Comparison of ENCODE assay signal across 12 cellular contexts in genomic region chr12:46523446-46523845, GRCh38.
DNase-seq lines count a peak whose midpoint lies in the region; ATAC-seq, FAIRE-seq and TF ChIP-seq lines count a peak whose summit lies in the region.
"Had no signal": no experiment of that assay in that cellular context is flagged by ENCODE, and none has a peak within 500 bp of the region (broad histone marks: within the 10 kb centered on the region; RNA-seq: fewer than 3 reads in every experiment).

No MANE protein-coding gene starts in this region.

- peaks cover 4% of the 10 kb centered on the region for H3K36me3 ChIP-seq in skeletal muscle satellite cell (ENCODE audit: insufficient read depth, low read length)

- H3K4me2 ChIP-seq in skeletal muscle satellite cell (ENCODE audit: low read length) = peak overlapping the region; percentile 75

- CTCF ChIA-PET in activated CD4-positive, alpha-beta T cell treated with anti-CD3 and anti-CD28 coated beads for 36 hours (lab: Charles Lee) = interaction anchor here (0.7 to 1.3 kb wide), 5 partner anchors 11 to 53 kb away, joined by 3 to 4 read pairs (median 3); no protein-coding TSS in a partner anchor

- H3K27me3 Mint-ChIP-seq in activated CD4-positive, alpha-beta T cell treated with anti-CD3 and anti-CD28 coated beads for 36 hours = no peaks in the 10 kb centered on the region

- H3K4me1 ChIP-seq in skeletal muscle satellite cell (ENCODE audit: control insufficient read depth, insufficient read depth, low read length) = peaks cover 48% of the 10 kb centered on the region

- H3K9me3 Mint-ChIP-seq in activated CD4-positive, alpha-beta T cell treated with anti-CD3 and anti-CD28 coated beads for 36 hours (ENCODE audit: low read depth) = peaks cover 1% of the 10 kb centered on the region

- intact Hi-C loops in activated CD4-positive, alpha-beta T cell treated with anti-CD3 and anti-CD28 coated beads for 36 hours (cut with DNase I, micrococcal nuclease) = loop anchor here in 1 of 2 experiments (2.0 kb wide), 1 partner anchor 63 kb away; no protein-coding TSS in a partner anchor

- peak overlapping the region; percentile 57 for H3K4me3 Mint-ChIP-seq in activated CD4-positive, alpha-beta T cell treated with anti-CD3 and anti-CD28 coated beads for 36 hours

- H3K36me3 Mint-ChIP-seq in activated CD4-positive, alpha-beta T cell treated with anti-CD3 and anti-CD28 coated beads for 36 hours (ENCODE audit: low read depth) = no peaks in the 10 kb centered on the region

- ATAC-seq in activated CD4-positive, alpha-beta T cell treated with anti-CD3 and anti-CD28 coated beads for 36 hours = no peak
- ATAC-seq in GM21619 (IDR thresholded peaks at IDR 0.05; ENCODE audit: unreplicated experiment) = no peak

- POLR2A ChIA-PET in activated CD4-positive, alpha-beta T cell treated with anti-CD3 and anti-CD28 coated beads for 36 hours (lab: Charles Lee) = interaction anchor here (0.6 to 1.8 kb wide), 8 partner anchors 15 to 833 kb away, joined by 3 to 8 read pairs (median 6); partner anchors contain the start of gene SLC38A2

- TF ChIP-seq CTCF in epithelial cell of esophagus (IDR thresholded peaks at IDR 0.05; ENCODE audit: insufficient read depth, low read depth, low read length, missing control alignments) = no peak

- H3K4me3 ChIP-seq in epithelial cell of esophagus (ENCODE audit: low read length) = no peak overlapping the region
- peak overlapping the region; percentile 58 for H3K4me3 ChIP-seq in skeletal muscle satellite cell (ENCODE audit: low read length)

- H3K27ac Mint-ChIP-seq in activated CD4-positive, alpha-beta T cell treated with anti-CD3 and anti-CD28 coated beads for 36 hours = peak overlapping the region; percentile 91

- peak overlapping the region; percentile 69 for H3K9ac ChIP-seq in skeletal muscle satellite cell (ENCODE audit: low read depth, low read length)

- no peaks in the 10 kb centered on the region for H3K9me3 ChIP-seq in skeletal muscle satellite cell (replicated peaks; ENCODE audit: low read length)

- peaks cover 49% of the 10 kb centered on the region for H3K4me1 Mint-ChIP-seq in activated CD4-positive, alpha-beta T cell treated with anti-CD3 and anti-CD28 coated beads for 36 hours

- no peaks in the 10 kb centered on the region for H3K27me3 ChIP-seq in skeletal muscle satellite cell (ENCODE audit: control insufficient read depth, insufficient read depth, low read length)

- no peak for DNase-seq in activated CD4-positive, alpha-beta T cell treated with anti-CD3 and anti-CD28 coated beads for 36 hours
- DNase-seq in activated CD4-positive, alpha-beta T cell treated with anti-CD3 and anti-CD28 coated beads, Interleukin-2, amount 50 U/mL, for 4 hours = no peak
- DNase-seq in RCC 7860 (ENCODE audit: low spot score) = peak; percentile 18
- DNase-seq in epithelial cell of esophagus (ENCODE audit: low read depth) = peak; percentile 11
- DNase-seq in mucosa of gallbladder (ENCODE audit: low spot score) = no peak
- DNase-seq in glomerular visceral epithelial cell (ENCODE audit: extremely low spot score) = no peak
- DNase-seq: KBM-7, NCI-H510A had no signal

- no peak for FAIRE-seq in RCC 7860 (lab: Jason Lieb, UNC)
- FAIRE-seq: A204.1, endometrium had no signal

Comparison
In these comparisons a context has a peak if more than half of its experiments do, and no peak if none do; other contexts are left out.
1. DNase-seq: peak in RCC 7860 (single experiment) and epithelial cell of esophagus (single experiment); none in activated CD4-positive, alpha-beta T cell treated with anti-CD3 and anti-CD28 coated beads for 36 hours (single experiment), activated CD4-positive, alpha-beta T cell treated with anti-CD3 and anti-CD28 coated beads, Interleukin-2, amount 50 U/mL, for 4 hours (0 of 2), mucosa of gallbladder (single experiment) and glomerular visceral epithelial cell (single experiment).